11 cellular contexts compared by ENCODE assay signal in genomic region chr17:48637323-48638260, GRCh38. TPM values are rescaled to one million over a fixed set of nuclear protein-coding genes. Genes with fewer than 3 reads are reported as not detected.
A peak's percentile ranks its signal among the peaks of the same experiment; 100 is the strongest.
DNase-seq lines count a peak whose midpoint lies in the region; ATAC-seq, FAIRE-seq and TF ChIP-seq lines count a peak whose summit lies in the region.
"Had no signal": no experiment of that assay in that cellular context is flagged by ENCODE, and none has a peak within 500 bp of the region (broad histone marks: within the 10 kb centered on the region; RNA-seq: fewer than 3 reads in every experiment).

No MANE protein-coding gene starts in this region.

- peaks cover 100% of the 10 kb centered on the region; the same call in 1 of the 2 replicates for H3K27me3 Mint-ChIP-seq in WTC11 (ENCODE audit: low read depth)

- H3K4me3 Mint-ChIP-seq in WTC11, result no peak overlapping the region

- TF ChIP-seq CTCF in WTC11 (IDR thresholded peaks at IDR 0.05), result no peak

- no peak overlapping the region for H3K27ac Mint-ChIP-seq in WTC11
- H3K27ac Mint-ChIP-seq: progenitor cell of endocrine pancreas had no signal

- DNase-seq in AG08395 (ENCODE audit: low spot score) (peak; percentile 87), RCC 7860 (ENCODE audit: low spot score) (peak; percentile 89), iris pigment epithelial cell (ENCODE audit: low read depth) (peak; percentile 48), NCI-H2107 treated with DMSO at 0.1 percent for 48 hours (lab: John Stamatoyannopoulos, UW; ENCODE audit: unreplicated experiment) (no peak), WTC11 (ENCODE audit: low spot score) (no peak)
- no peak for DNase-seq in activated T-cell treated with anti-CD3 and anti-CD28 coated beads, Interleukin-2, amount 50 U/mL, for 1 hour
- DNase-seq: activated CD4-positive, CD25-positive, alpha-beta regulatory T cell treated with anti-CD3 and anti-CD28 coated beads, Interleukin-2, amount 50 U/mL, for 72 hours; activated naive CD4-positive, alpha-beta T cell treated with anti-CD3 and anti-CD28 coated beads, Interleukin-2, amount 50 U/mL, for 16 hours; kidney glomerular epithelial cell; SHP77 had no signal

- no peaks in the 10 kb centered on the region for H3K36me3 Mint-ChIP-seq in WTC11

- POLR2A ChIA-PET in WTC11 (lab: Charles Lee), result no interaction called here

- no peak for ATAC-seq in WTC11

- no peaks in the 10 kb centered on the region for H3K9me3 Mint-ChIP-seq in WTC11

- CTCF ChIA-PET in WTC11 (lab: Charles Lee), result interaction anchor here (0.8 to 2.4 kb wide), 34 partner anchors 9 to 612 kb away, joined by 3 to 54 read pairs (median 9); partner anchors contain the start of genes ATP5MC1, HOXB3, HOXB5 and HOXB9

- peaks cover 21% of the 10 kb centered on the region for H3K4me1 Mint-ChIP-seq in WTC11

- FAIRE-seq in RCC 7860 (lab: Jason Lieb, UNC), result peak; percentile 89

TF ChIP-seq in WTC11, 78 proteins besides CTCF, POLR2A, EP300 and RAD21:
- no peak for TF ChIP-seq ZNF425 (CRISPR knock-in tag; conservative IDR thresholded peaks at IDR 0.05)
- TF ChIP-seq GRHL2 (CRISPR knock-in tag; IDR thresholded peaks at IDR 0.05; ENCODE audit: insufficient replicate concordance, severe bottlenecking), result no peak
- no peak for TF ChIP-seq KAT7 (CRISPR knock-in tag; IDR thresholded peaks at IDR 0.05; ENCODE audit: borderline replicate concordance)
- TF ChIP-seq AR (CRISPR knock-in tag; IDR thresholded peaks at IDR 0.05), result no peak
- TF ChIP-seq, protein P1, sequence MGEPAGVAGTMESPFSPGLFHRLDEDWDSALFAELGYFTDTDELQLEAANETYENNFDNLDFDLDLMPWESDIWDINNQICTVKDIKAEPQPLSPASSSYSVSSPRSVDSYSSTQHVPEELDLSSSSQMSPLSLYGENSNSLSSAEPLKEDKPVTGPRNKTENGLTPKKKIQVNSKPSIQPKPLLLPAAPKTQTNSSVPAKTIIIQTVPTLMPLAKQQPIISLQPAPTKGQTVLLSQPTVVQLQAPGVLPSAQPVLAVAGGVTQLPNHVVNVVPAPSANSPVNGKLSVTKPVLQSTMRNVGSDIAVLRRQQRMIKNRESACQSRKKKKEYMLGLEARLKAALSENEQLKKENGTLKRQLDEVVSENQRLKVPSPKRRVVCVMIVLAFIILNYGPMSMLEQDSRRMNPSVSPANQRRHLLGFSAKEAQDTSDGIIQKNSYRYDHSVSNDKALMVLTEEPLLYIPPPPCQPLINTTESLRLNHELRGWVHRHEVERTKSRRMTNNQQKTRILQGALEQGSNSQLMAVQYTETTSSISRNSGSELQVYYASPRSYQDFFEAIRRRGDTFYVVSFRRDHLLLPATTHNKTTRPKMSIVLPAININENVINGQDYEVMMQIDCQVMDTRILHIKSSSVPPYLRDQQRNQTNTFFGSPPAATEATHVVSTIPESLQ (CRISPR knock-in tag; IDR thresholded peaks at IDR 0.05), result no peak
- TF ChIP-seq SP1 (CRISPR knock-in tag; conservative IDR thresholded peaks at IDR 0.05), result no peak
- no peak for TF ChIP-seq HMGA2 (CRISPR knock-in tag; IDR thresholded peaks at IDR 0.05)
- TF ChIP-seq CBFB (CRISPR knock-in tag; IDR thresholded peaks at IDR 0.05; ENCODE audit: low read depth), result no peak
- no peak for TF ChIP-seq NFE2L1 (CRISPR knock-in tag; IDR thresholded peaks at IDR 0.05)
- TF ChIP-seq HMGXB4 (CRISPR knock-in tag; IDR thresholded peaks at IDR 0.05), result no peak
- TF ChIP-seq ZBTB43 (CRISPR knock-in tag; IDR thresholded peaks at IDR 0.05), result no peak
- no peak for TF ChIP-seq ZNF121 (CRISPR knock-in tag; IDR thresholded peaks at IDR 0.05)
- TF ChIP-seq MAX (CRISPR knock-in tag; IDR thresholded peaks at IDR 0.05), result no peak

RNA-seq across cellular contexts. Expression of gene HOXB9, which starts 11.4 kb away (rescaled TPM):
- 0.09 to 0.24 TPM (median 0.09 TPM) in 3 replicates for total RNA-seq in WTC11 (2021)
- total RNA-seq: progenitor cell of endocrine pancreas had no signal

RNA-seq across cellular contexts. Expression of gene HOXB8, which starts 22.5 kb away (rescaled TPM):
- not detected in 3 replicates for total RNA-seq in WTC11 (2021)

RNA-seq across cellular contexts. Expression of gene HOXB7, which starts 26.8 kb away (rescaled TPM):
- 0.14 TPM in 1 of 3 replicates, not detected in the others for total RNA-seq in WTC11 (2021)

RNA-seq across cellular contexts. Expression of gene HOXB6, which starts 32.8 kb away (rescaled TPM):
- total RNA-seq in WTC11 (2021), result 0.11 TPM in 1 of 3 replicates, not detected in the others

RNA-seq across cellular contexts. Expression of gene HOXB5, which starts 44.0 kb away (rescaled TPM):
- not detected in 3 replicates for total RNA-seq in WTC11 (2021)

Comparison
In these comparisons a context has a peak if more than half of its experiments do, and no peak if none do; other contexts are left out.
1. DNase-seq: peak in AG08395 (single experiment), RCC 7860 (single experiment) and iris pigment epithelial cell (single experiment); none in activated T-cell treated with anti-CD3 and anti-CD28 coated beads, Interleukin-2, amount 50 U/mL, for 1 hour (single experiment), NCI-H2107 treated with DMSO at 0.1 percent for 48 hours (single experiment) and WTC11 (single experiment).